8 cellular contexts compared by ENCODE assay signal in the genomic region with DNA sequence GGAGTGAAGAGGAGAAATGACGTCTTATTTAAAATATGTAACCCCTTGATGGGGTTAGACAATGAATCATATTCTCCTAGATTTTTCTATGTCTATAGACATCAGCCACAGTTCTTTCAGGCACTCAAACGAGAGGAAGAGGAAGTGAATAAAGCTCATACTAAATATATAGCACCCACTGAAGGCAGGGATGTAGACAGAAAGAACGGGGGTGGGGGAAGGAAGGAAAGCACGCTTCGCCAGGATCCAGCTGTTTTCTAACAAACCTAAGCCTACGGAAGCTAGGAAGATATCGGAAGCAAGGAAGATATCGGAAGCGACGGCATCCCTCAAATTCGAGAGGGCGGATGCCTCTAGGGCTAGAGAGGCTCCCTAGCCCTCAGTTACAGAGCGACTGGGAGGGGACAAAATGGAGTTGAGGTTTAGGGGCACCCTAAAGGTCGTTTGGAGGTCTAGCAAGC. TPM values are rescaled to one million over a fixed set of nuclear protein-coding genes. Genes with fewer than 3 reads are reported as not detected.
DNase-seq lines count a peak whose midpoint lies in the region; ATAC-seq and TF ChIP-seq lines count a peak whose summit lies in the region.

No MANE protein-coding gene starts in this region.

- H3K27me3 ChIP-seq in A673 (replicated peaks; ENCODE audit: insufficient read depth, low read depth, low read length, poor library complexity): no peaks in the 10 kb centered on the region

- in situ Hi-C loops in astrocyte of the spinal cord (cut with HindIII; ENCODE audit: low sequenced_read_pairs): no loop called here

- ATAC-seq in GM18502 (IDR thresholded peaks at IDR 0.05; ENCODE audit: poor library complexity, unreplicated experiment) (peak; percentile 35), HG03045 (IDR thresholded peaks at IDR 0.05; ENCODE audit: unreplicated experiment) (peak; percentile 15), GM19463 (IDR thresholded peaks at IDR 0.05; ENCODE audit: unreplicated experiment) (no peak)

- H3K9me3 ChIP-seq in A673 (ENCODE audit: low read depth, low read length, poor library complexity, severe bottlenecking): no peaks in the 10 kb centered on the region

- DNase-seq in A673 (ENCODE audit: low spot score) (peak; percentile 37), RKO (ENCODE audit: low spot score) (peak; percentile 81), astrocyte of the spinal cord (ENCODE audit: low read depth, low spot score) (peak; percentile 58), iPS-NIHi11 (ENCODE audit: low spot score) (peak; percentile 2)
- peak; percentile 7 for DNase-seq in stimulated activated CD4-positive, alpha-beta T cell treated with anti-CD3 and anti-CD28 coated beads, Interleukin-4, amount 100 ng/mL, for 24 hours

- H3K4me3 ChIP-seq in A673 (ENCODE audit: low read depth, low read length, poor library complexity, severe bottlenecking) (peak overlapping the region; percentile 73), astrocyte of the spinal cord (ENCODE audit: low read depth, low read length) (peak overlapping the region; percentile 84)

- CTCF ChIA-PET in A673 (lab: Charles Lee): interaction anchor here (0.7 to 1.5 kb wide), 2 partner anchors 124 to 158 kb away, joined by 4 to 5 read pairs; no protein-coding TSS in a partner anchor

- BruUV-seq in A673 (replicated peaks; lab: Mats Ljungman, UMichigan): no TSS peak

- H3K27ac ChIP-seq in A673 (ENCODE audit: low read depth, low read length, poor library complexity, severe bottlenecking): peak overlapping the region; percentile 81

- peaks cover 13% of the 10 kb centered on the region for H3K4me1 ChIP-seq in A673 (ENCODE audit: insufficient read depth, low read length, poor library complexity, severe bottlenecking)

- POLR2A ChIA-PET in A673 (lab: Charles Lee; ENCODE audit: low non-redundant PET): no interaction called here

- intact Hi-C loops in A673 (cut with micrococcal nuclease; ENCODE audit: unreplicated experiment): loop anchor here (5.0 kb wide), 1 partner anchor 125 kb away; no protein-coding TSS in a partner anchor

- H3K36me3 ChIP-seq in A673 (ENCODE audit: insufficient read depth, low read length, poor library complexity, severe bottlenecking): no peaks in the 10 kb centered on the region

- no peak for TF ChIP-seq CTCF in A673 (conservative IDR thresholded peaks at IDR 0.05; ENCODE audit: low read depth, low read length)
- TF ChIP-seq CTCF in astrocyte of the spinal cord (IDR thresholded peaks at IDR 0.05; ENCODE audit: low read depth, low read length): no peak

RNA-seq across cellular contexts. Expression of a gene that starts 0.7 kb away (rescaled TPM):
- 48.3 and 59.7 TPM in 2 replicates for total RNA-seq in A673 (2021)

Comparison
In these comparisons a context has a peak if more than half of its experiments do, and no peak if none do; other contexts are left out.
1. DNase-seq: peak in every context shown above with its lines; median percentile 81 in RKO; 58 in astrocyte of the spinal cord; 37 in A673; 7 in stimulated activated CD4-positive, alpha-beta T cell treated with anti-CD3 and anti-CD28 coated beads, Interleukin-4, amount 100 ng/mL, for 24 hours; 2 in iPS-NIHi11.